Comparison of ENCODE assay signal across 8 cellular contexts in genomic region chr15:40279437-40280141, GRCh38. TPM values are rescaled to one million over a fixed set of nuclear protein-coding genes. Genes with fewer than 3 reads are reported as not detected.
DNase-seq lines count a peak whose midpoint lies in the region; ATAC-seq and TF ChIP-seq lines count a peak whose summit lies in the region.

No MANE protein-coding gene starts in this region.

- H3K4me1 Mint-ChIP-seq in Caco-2 (ENCODE audit: low read depth, unreplicated experiment): no peaks in the 10 kb centered on the region

- H3K36me3 Mint-ChIP-seq in Caco-2 (ENCODE audit: insufficient read depth, unreplicated experiment): peaks cover 10% of the 10 kb centered on the region

- H3K27ac ChIP-seq in HUES48 (ENCODE audit: low read depth, low read length) (no peak overlapping the region), SU-DHL-6 (ENCODE audit: low read depth, low read length) (no peak overlapping the region), adrenal gland (no peak overlapping the region), right cardiac atrium (ENCODE audit: low read length) (no peak overlapping the region)

- no peak overlapping the region for H3K27ac Mint-ChIP-seq in Caco-2 (ENCODE audit: unreplicated experiment)

- H3K4me3 ChIP-seq in Caco-2 (ENCODE audit: low read depth, low read length) (no peak overlapping the region), HUES48 (ENCODE audit: low read depth, low read length) (peak overlapping the region; percentile 46), SU-DHL-6 (ENCODE audit: insufficient read depth, low read length, poor library complexity, severe bottlenecking) (no peak overlapping the region), adrenal gland (no peak overlapping the region), right cardiac atrium (ENCODE audit: low read length) (no peak overlapping the region)

- no peaks in the 10 kb centered on the region for H3K79me2 ChIP-seq in SU-DHL-6 (ENCODE audit: insufficient read depth, low read length)

- TF ChIP-seq POLR2A in adrenal gland (IDR thresholded peaks at IDR 0.05): no peak

- whole genome bisulfite sequencing in adrenal gland, 4 donors: 16 to 27% (median 22%) methylated on average over 15 to 40 of the region's 40 CpGs
- WGBS in right cardiac atrium: 25% methylated on average over 40 of the region's 40 CpGs

- H3K4me1 ChIP-seq in Caco-2 (no peaks in the 10 kb centered on the region; the same call in 1 of the 2 replicates), HUES48 (ENCODE audit: control insufficient read depth, insufficient read depth, low read length) (peaks cover 34% of the 10 kb centered on the region), adrenal gland (replicated peaks in 1 of 2) (peaks cover 14 to 15% of the 10 kb centered on the region in 2 donors), right cardiac atrium (ENCODE audit: control insufficient read depth, insufficient read depth, low read length) (no peaks in the 10 kb centered on the region)

- H3K9ac ChIP-seq in HUES48 (ENCODE audit: low read depth, low read length): no peak overlapping the region
- no peak overlapping the region for H3K9ac ChIP-seq in SU-DHL-6 (ENCODE audit: low read length)

- CTCF ChIA-PET in Caco-2 (lab: Charles Lee): interaction anchor here (0.6 to 3.0 kb wide), 25 partner anchors 9 to 311 kb away, joined by 3 to 60 read pairs (median 4); partner anchors contain the start of genes CCDC9B, INAFM2, IVD and PLCB2

- ATAC-seq in right cardiac atrium (peak; percentile 55 to 74), sciatic nerve (peak; percentile 76), GM21619 (IDR thresholded peaks at IDR 0.05; ENCODE audit: unreplicated experiment) (no peak)

- TF ChIP-seq CTCF in Caco-2 (IDR thresholded peaks at IDR 0.05; ENCODE audit: insufficient read depth in 1 of 2, low read depth in 1 of 2, low read length in 1 of 2, severe bottlenecking in 1 of 2, unreplicated experiment in 1 of 2) (peak; percentile 94 to 96), SU-DHL-6 (IDR thresholded peaks at IDR 0.05; ENCODE audit: insufficient read depth, low read length, poor library complexity, severe bottlenecking) (peak; percentile 98), adrenal gland (IDR thresholded peaks at IDR 0.05) (peak; percentile 86 to 99 (median 92))

- H3K9me3 ChIP-seq in Caco-2: no peaks in the 10 kb centered on the region
- no peaks in the 10 kb centered on the region for H3K9me3 ChIP-seq in HUES48 (ENCODE audit: control insufficient read depth, insufficient read depth, low read length)
- H3K9me3 ChIP-seq in SU-DHL-6 (ENCODE audit: insufficient read depth, low read length): no peaks in the 10 kb centered on the region
- no peaks in the 10 kb centered on the region for H3K9me3 ChIP-seq in adrenal gland (replicated peaks in 1 of 3)
- no peaks in the 10 kb centered on the region for H3K9me3 ChIP-seq in right cardiac atrium (ENCODE audit: control insufficient read depth, low read length)

- H3K4me2 ChIP-seq in SU-DHL-6 (ENCODE audit: low read depth, low read length, poor library complexity, severe bottlenecking): no peak overlapping the region

- intact Hi-C loops in Caco-2 (cut with micrococcal nuclease; ENCODE audit: unreplicated experiment): loop anchor here (1.0 kb wide), 3 partner anchors 31 to 142 kb away; no protein-coding TSS in a partner anchor
- intact Hi-C loops in adrenal gland (cut with DNase I): loop anchor here (5.0 to 10.0 kb wide), 4 partner anchors 33 to 235 kb away; no protein-coding TSS in a partner anchor
- intact Hi-C loops in right cardiac atrium (cut with DNase I): loop anchor here (2.0 to 10.0 kb wide), 6 partner anchors 31 to 235 kb away; no protein-coding TSS in a partner anchor
- intact Hi-C loops in sciatic nerve (cut with DNase I): loop anchor here (5.0 kb wide), 1 partner anchor 143 kb away; no protein-coding TSS in a partner anchor

- POLR2A ChIA-PET in Caco-2 (lab: Charles Lee): interaction anchor here (0.7 to 0.9 kb wide), 2 partner anchors 8 to 171 kb away, joined by 3 to 4 read pairs; partner anchors contain the start of gene BMF

- DNase-seq in Caco-2 (peak; percentile 66 to 85), adrenal gland (peak; percentile 47 to 85 (median 75)), right cardiac atrium (peak; percentile 72 to 92 (median 90)), sciatic nerve (ENCODE audit: low spot score) (peak; percentile 89), DMS153 treated with DMSO at 0.1 percent for 48 hours (lab: John Stamatoyannopoulos, UW; ENCODE audit: unreplicated experiment) (no peak)

- H3K36me3 ChIP-seq in Caco-2 (ENCODE audit: control insufficient read depth, insufficient read depth, low read length): no peaks in the 10 kb centered on the region; the same call in 1 of the 2 replicates
- H3K36me3 ChIP-seq in HUES48 (ENCODE audit: control insufficient read depth, insufficient read depth, low read length): no peaks in the 10 kb centered on the region
- H3K36me3 ChIP-seq in SU-DHL-6 (ENCODE audit: low read length): no peaks in the 10 kb centered on the region
- no peaks in the 10 kb centered on the region for H3K36me3 ChIP-seq in adrenal gland (replicated peaks in 1 of 2)

- no peaks in the 10 kb centered on the region for H3K27me3 Mint-ChIP-seq in Caco-2 (ENCODE audit: insufficient read depth, unreplicated experiment)

- H3K4me3 Mint-ChIP-seq in Caco-2 (ENCODE audit: unreplicated experiment): no peak overlapping the region

- H3K9me2 ChIP-seq in SU-DHL-6 (replicated peaks; ENCODE audit: insufficient read depth, low read length): no peaks in the 10 kb centered on the region

- H3F3A ChIP-seq in SU-DHL-6 (ENCODE audit: insufficient read depth): no peaks in the 10 kb centered on the region

- no peaks in the 10 kb centered on the region for H3K9me3 Mint-ChIP-seq in Caco-2 (ENCODE audit: unreplicated experiment)

- no peaks in the 10 kb centered on the region for H4K20me1 ChIP-seq in SU-DHL-6 (ENCODE audit: low read depth, low read length)

- no peaks in the 10 kb centered on the region for H3K27me3 ChIP-seq in Caco-2 (replicated peaks; ENCODE audit: control insufficient read depth, insufficient read depth, low read length)
- peaks cover 61% of the 10 kb centered on the region for H3K27me3 ChIP-seq in HUES48 (ENCODE audit: control insufficient read depth, insufficient read depth, low read length)
- H3K27me3 ChIP-seq in SU-DHL-6 (ENCODE audit: low read length): no peaks in the 10 kb centered on the region
- H3K27me3 ChIP-seq in adrenal gland: peaks cover 47% of the 10 kb centered on the region
- no peaks in the 10 kb centered on the region for H3K27me3 ChIP-seq in right cardiac atrium (ENCODE audit: control insufficient read depth, insufficient read depth)

- H2AFZ ChIP-seq in SU-DHL-6 (ENCODE audit: low read depth, low read length, severe bottlenecking): no peak overlapping the region

- no TSS peak for BruUV-seq in Caco-2 (replicated peaks; lab: Mats Ljungman, UMichigan)

RNA-seq across cellular contexts. Expression of gene ANKRD63, which starts 3.3 kb away (rescaled TPM):
- total RNA-seq in Caco-2 (2022) (0.28 and 0.79 TPM in 2 replicates), adrenal gland (not detected), right cardiac atrium (1 to 10 TPM in 3 of 4 donors, under 1 TPM in 1; 0.42 to 5.0 (median 4.4) TPM), sciatic nerve (not detected)
- polyA plus RNA-seq in adrenal gland (not detected), right cardiac atrium (0.68 TPM)

RNA-seq across cellular contexts. Expression of gene PLCB2, which starts 28.1 kb away (rescaled TPM):
- total RNA-seq in Caco-2 (2022) (4.0 and 4.7 TPM in 2 replicates), adrenal gland (10 to 100 TPM in 7 of 8 donors, 1 to 10 TPM in 1; 7.7 to 36.1 (median 24.3) TPM), right cardiac atrium (10 to 100 TPM; 11.5 to 28.9 (median 21.7) TPM), sciatic nerve (43.4 TPM)
- polyA plus RNA-seq in adrenal gland (100 to 1,000 TPM in 1 of 3 donors, 10 to 100 TPM in 1, 1 to 10 TPM in 1; 5.4 to 100 (median 39.4) TPM), right cardiac atrium (18.5 TPM)

RNA-seq across cellular contexts. Expression of gene PAK6, which starts 40.7 kb away (rescaled TPM):
- total RNA-seq in Caco-2 (2022): 19.9 and 20.7 TPM in 2 replicates
- 10 to 100 TPM in 6 of 8 donors, 1 to 10 TPM in 2; 5.8 to 31.0 (median 18.9) TPM for total RNA-seq in adrenal gland
- polyA plus RNA-seq in adrenal gland: 10 to 100 TPM in 1 of 3 donors, 1 to 10 TPM in 2; 4.9 to 11.3 (median 6.0) TPM
- total RNA-seq in right cardiac atrium: 10 to 100 TPM in 3 of 4 donors, 1 to 10 TPM in 1; 9.2 to 22.6 (median 16.8) TPM
- polyA plus RNA-seq in right cardiac atrium: 13.0 TPM
- 0.31 TPM for total RNA-seq in sciatic nerve

RNA-seq across cellular contexts. Expression of gene INAFM2, which starts 43.9 kb away (rescaled TPM):
- total RNA-seq in Caco-2 (2022) (13.4 and 15.4 TPM in 2 replicates), adrenal gland (10 to 100 TPM; 14.2 to 25.5 (median 20.3) TPM), right cardiac atrium (100 to 1,000 TPM in 1 of 4 donors, 10 to 100 TPM in 3; 72.6 to 115 (median 74.1) TPM), sciatic nerve (25.5 TPM)
- polyA plus RNA-seq in adrenal gland (10 to 100 TPM; 12.0 to 24.5 (median 20.9) TPM), right cardiac atrium (47.3 TPM)
